Comparison of ENCODE assay signal across 8 cellular contexts in genomic region chr16:21159281-21159951, GRCh38. TPM values are rescaled to one million over a fixed set of nuclear protein-coding genes. Genes with fewer than 3 reads are reported as not detected.
DNase-seq lines count a peak whose midpoint lies in the region; TF ChIP-seq lines count a peak whose summit lies in the region.

No MANE protein-coding gene starts in this region.

- TF ChIP-seq POLR2A in uterus (IDR thresholded peaks at IDR 0.05), result no peak

- intact Hi-C loops in uterus (cut with DNase I; ENCODE audit: low total_unique reads), result no loop called here

- H3K27me3 ChIP-seq in muscle layer of duodenum (ENCODE audit: low read depth, low read length), result no peaks in the 10 kb centered on the region
- no peaks in the 10 kb centered on the region for H3K27me3 ChIP-seq in uterus

- DNase-seq in activated naive CD4-positive, alpha-beta T cell treated with Interleukin-2 at 50 U/mL for 16 hours, result peak; percentile 12
- DNase-seq in activated naive CD4-positive, alpha-beta T cell (lab: John Stamatoyannopoulos, UW), result no peak
- peak; percentile 15 for DNase-seq in activated CD4-positive, alpha-beta T cell treated with anti-CD3 and anti-CD28 coated beads for 48 hours
- DNase-seq in epithelial cell of proximal tubule (ENCODE audit: low read depth) (no peak), uterus (peak; percentile 31 to 38), SW480 (ENCODE audit: low spot score) (no peak), NCI-H1092 (lab: John Stamatoyannopoulos, UW) (no peak)

- peaks cover 11 to 50% of the 10 kb centered on the region in 2 donors for H3K4me1 ChIP-seq in muscle layer of duodenum (ENCODE audit: control insufficient read depth in 1 of 2, insufficient read depth in 2 of 2, low read length in 2 of 2)
- H3K4me1 ChIP-seq in uterus, result peaks cover 8 to 29% of the 10 kb centered on the region in 2 donors

- H3K27ac ChIP-seq in muscle layer of duodenum (ENCODE audit: low read length) (peak overlapping the region; percentile 76), uterus (peak overlapping the region; percentile 84 to 92)

- no peaks in the 10 kb centered on the region for H3K9me3 ChIP-seq in muscle layer of duodenum (ENCODE audit: control insufficient read depth in 1 of 2, low read length in 2 of 2)
- H3K9me3 ChIP-seq in uterus, result no peaks in the 10 kb centered on the region

- no peak for TF ChIP-seq CTCF in epithelial cell of proximal tubule (conservative IDR thresholded peaks at IDR 0.05; ENCODE audit: low read depth, low read length)
- TF ChIP-seq CTCF in uterus (IDR thresholded peaks at IDR 0.05), result no peak

- H3K36me3 ChIP-seq in muscle layer of duodenum (ENCODE audit: control insufficient read depth in 1 of 2, insufficient read depth in 2 of 2, low read length in 2 of 2) (peaks cover 0 to 4% of the 10 kb centered on the region in 2 donors), uterus (no peaks in the 10 kb centered on the region)

- H3K4me3 ChIP-seq in epithelial cell of proximal tubule (ENCODE audit: low read depth, low read length), result peak overlapping the region; percentile 78
- peak overlapping the region; percentile 72 to 81 for H3K4me3 ChIP-seq in muscle layer of duodenum (ENCODE audit: low read depth in 1 of 2, low read length in 2 of 2)
- peak overlapping the region; percentile 78 to 84 for H3K4me3 ChIP-seq in uterus

RNA-seq across cellular contexts. Expression of gene LDAF1, which starts 0.9 kb away (rescaled TPM):
- 26.0 and 55.3 TPM in 2 replicates for total RNA-seq in epithelial cell of proximal tubule
- 10 to 100 TPM; 10.5 to 88.6 (median 51.4) TPM for total RNA-seq in uterus

RNA-seq across cellular contexts. Expression of gene DNAH3, which starts 8.8 kb away (rescaled TPM):
- not detected in 2 replicates for total RNA-seq in epithelial cell of proximal tubule
- 1 to 10 TPM in 2 of 4 donors, under 1 TPM in 2; under 0.01 to 2.1 (median 0.93) TPM for total RNA-seq in uterus

RNA-seq across cellular contexts. Expression of gene ZP2, which starts 52.0 kb away (rescaled TPM):
- total RNA-seq in epithelial cell of proximal tubule, result not detected in 2 replicates
- 1 to 10 TPM in 1 of 4 donors, not detected in 3; 3.4 TPM for total RNA-seq in uterus

Comparison
In these comparisons a context has a peak if more than half of its experiments do, and no peak if none do; other contexts are left out.
1. DNase-seq: peak in activated naive CD4-positive, alpha-beta T cell treated with Interleukin-2 at 50 U/mL for 16 hours (single experiment), activated CD4-positive, alpha-beta T cell treated with anti-CD3 and anti-CD28 coated beads for 48 hours (single experiment) and uterus (2 of 2); none in activated naive CD4-positive, alpha-beta T cell (0 of 4), epithelial cell of proximal tubule (single experiment), SW480 (single experiment) and NCI-H1092 (single experiment).
2. Peak in every context shown above with its lines, with median percentiles within 50 percentile points of each other: H3K4me3 ChIP-seq.